In genomic region chr14:101209594-101209993, GRCh38 we compare ENCODE assay signal across 27 cellular contexts.
"Had no signal": no experiment of that assay in that cellular context is flagged by ENCODE, and none has a peak within 500 bp of the region (broad histone marks: within the 10 kb centered on the region; RNA-seq: fewer than 3 reads in every experiment).

No MANE protein-coding gene starts in this region.

- H3K4me2 ChIP-seq: KMS-11 had no signal

- DNase-seq: activated CD4-positive, alpha-beta T cell treated with anti-CD3 and anti-CD28 coated beads for 36 hours; activated CD4-positive, alpha-beta T cell treated with anti-CD3 and anti-CD28 coated beads, Interleukin-2, amount 10 ng/mL, durations not matched to agents 7 days and 5 days; activated CD4-positive, alpha-beta T cell treated with anti-CD3 and anti-CD28 coated beads, Interleukin-2, amount 50 U/mL, for 48 hours; activated CD8-positive, alpha-beta T cell treated with anti-CD3 and anti-CD28 coated beads, Interleukin-2, amount 10 ng/mL, durations not matched to agents 7 days and 5 days; activated gamma-delta T cell; activated naive CD4-positive, alpha-beta T cell treated with Interleukin-2 at 50 U/mL for 16 hours; activated T-cell treated with anti-CD3 and anti-CD28 coated beads, Interleukin-2, amount 50 U/mL, for 24 hours; adrenal gland; body of pancreas; NCI-H1092 treated with DMSO at 0.1 percent for 48 hours; NCI-H1436; NCI-H1694; NCI-H1930; NCI-H2081 treated with DMSO at 0.1 percent for 48 hours; NCI-H345; NCI-H524 treated with DMSO at 0.1 percent for 48 hours; NK-92 treated with Interleukin-12 subunit alpha and Interleukin-12 subunit beta, amount 100 ng/mL, for 24 hours; PC-3; Peyer's patch; RPMI8226; SIG-M5; T1000 had no signal

- H3K27me3 ChIP-seq: adrenal gland, body of pancreas, breast epithelium, Peyer's patch had no signal

- H3K4me3 ChIP-seq: adrenal gland, body of pancreas, breast epithelium, Peyer's patch had no signal

- ATAC-seq: activated CD4-positive, alpha-beta T cell treated with anti-CD3 and anti-CD28 coated beads for 36 hours; activated CD4-positive, CD25-positive, alpha-beta regulatory T cell treated with anti-CD3 and anti-CD28 coated beads, Interleukin-2, amount 50 U/mL, for 24 hours; activated CD8-positive, alpha-beta T cell treated with anti-CD3 and anti-CD28 coated beads, Interleukin-2, amount 10 ng/mL, durations not matched to agents 7 days and 5 days; body of pancreas; PC-3; Right ventricle myocardium inferior; WTC11 had no signal

- H3K36me3 ChIP-seq: adrenal gland, breast epithelium, Peyer's patch had no signal

- H3K9ac ChIP-seq: KMS-11 had no signal

- H3K4me1 ChIP-seq: adrenal gland, body of pancreas, breast epithelium, Peyer's patch had no signal

- H3K27ac ChIP-seq: adrenal gland, body of pancreas, breast epithelium, KMS-11, Peyer's patch had no signal
